1 cellular context compared by ENCODE assay signal in the genomic region with DNA sequence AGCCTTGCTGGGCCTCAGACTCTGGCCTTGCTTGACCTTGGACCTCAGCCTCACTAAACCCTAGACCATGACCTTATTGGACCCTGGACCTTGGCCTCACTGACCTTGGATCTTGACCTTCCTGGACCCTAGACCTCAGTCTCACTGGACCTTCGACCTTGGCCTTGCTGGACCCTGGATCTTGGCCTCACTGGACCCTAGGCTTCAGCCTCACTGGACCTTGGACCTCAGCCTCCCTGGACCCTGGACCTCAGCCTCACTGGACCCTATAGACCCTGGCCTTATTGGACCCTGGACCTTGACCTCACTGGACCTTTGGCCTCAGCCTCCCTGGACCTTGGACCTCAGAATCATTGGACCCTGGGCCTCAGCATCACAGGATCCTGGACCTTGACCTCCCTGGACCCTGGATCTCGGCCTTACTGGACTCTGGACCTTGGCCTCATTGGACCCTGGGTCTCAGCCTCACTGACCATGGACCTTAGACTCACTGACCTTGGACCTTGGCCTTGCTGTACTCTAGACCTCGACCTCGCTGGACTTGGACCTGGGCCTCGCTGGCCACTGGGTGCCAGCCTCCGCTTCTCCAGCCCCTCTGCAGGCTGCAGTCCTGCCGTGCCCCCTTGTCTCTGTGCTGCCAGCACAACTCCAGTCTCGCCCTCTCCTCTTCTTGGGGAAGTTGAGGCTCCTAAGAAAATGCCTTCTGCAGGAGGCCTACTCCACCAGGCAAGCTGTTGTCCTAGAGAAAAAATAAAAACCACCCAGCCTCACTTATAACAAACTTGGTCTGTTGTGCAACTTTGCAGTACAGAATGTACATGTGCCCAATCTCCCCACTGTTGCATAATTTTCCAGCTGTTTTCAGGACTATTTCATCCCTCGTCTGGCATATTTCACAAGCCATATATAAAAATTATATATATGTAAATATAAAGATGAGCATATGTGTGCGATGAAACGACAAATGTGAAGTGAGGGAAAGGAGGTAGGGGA.
TF ChIP-seq lines count a peak whose summit lies in the region.

No MANE protein-coding gene starts in this region.

TF ChIP-seq in GM23338, 12 proteins besides CTCF, POLR2A, EP300 and RAD21 (continued from another document):
- TF ChIP-seq, protein P1, sequence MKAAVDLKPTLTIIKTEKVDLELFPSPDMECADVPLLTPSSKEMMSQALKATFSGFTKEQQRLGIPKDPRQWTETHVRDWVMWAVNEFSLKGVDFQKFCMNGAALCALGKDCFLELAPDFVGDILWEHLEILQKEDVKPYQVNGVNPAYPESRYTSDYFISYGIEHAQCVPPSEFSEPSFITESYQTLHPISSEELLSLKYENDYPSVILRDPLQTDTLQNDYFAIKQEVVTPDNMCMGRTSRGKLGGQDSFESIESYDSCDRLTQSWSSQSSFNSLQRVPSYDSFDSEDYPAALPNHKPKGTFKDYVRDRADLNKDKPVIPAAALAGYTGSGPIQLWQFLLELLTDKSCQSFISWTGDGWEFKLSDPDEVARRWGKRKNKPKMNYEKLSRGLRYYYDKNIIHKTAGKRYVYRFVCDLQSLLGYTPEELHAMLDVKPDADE (IDR thresholded peaks at IDR 0.05): no peak
- TF ChIP-seq, protein P2, sequence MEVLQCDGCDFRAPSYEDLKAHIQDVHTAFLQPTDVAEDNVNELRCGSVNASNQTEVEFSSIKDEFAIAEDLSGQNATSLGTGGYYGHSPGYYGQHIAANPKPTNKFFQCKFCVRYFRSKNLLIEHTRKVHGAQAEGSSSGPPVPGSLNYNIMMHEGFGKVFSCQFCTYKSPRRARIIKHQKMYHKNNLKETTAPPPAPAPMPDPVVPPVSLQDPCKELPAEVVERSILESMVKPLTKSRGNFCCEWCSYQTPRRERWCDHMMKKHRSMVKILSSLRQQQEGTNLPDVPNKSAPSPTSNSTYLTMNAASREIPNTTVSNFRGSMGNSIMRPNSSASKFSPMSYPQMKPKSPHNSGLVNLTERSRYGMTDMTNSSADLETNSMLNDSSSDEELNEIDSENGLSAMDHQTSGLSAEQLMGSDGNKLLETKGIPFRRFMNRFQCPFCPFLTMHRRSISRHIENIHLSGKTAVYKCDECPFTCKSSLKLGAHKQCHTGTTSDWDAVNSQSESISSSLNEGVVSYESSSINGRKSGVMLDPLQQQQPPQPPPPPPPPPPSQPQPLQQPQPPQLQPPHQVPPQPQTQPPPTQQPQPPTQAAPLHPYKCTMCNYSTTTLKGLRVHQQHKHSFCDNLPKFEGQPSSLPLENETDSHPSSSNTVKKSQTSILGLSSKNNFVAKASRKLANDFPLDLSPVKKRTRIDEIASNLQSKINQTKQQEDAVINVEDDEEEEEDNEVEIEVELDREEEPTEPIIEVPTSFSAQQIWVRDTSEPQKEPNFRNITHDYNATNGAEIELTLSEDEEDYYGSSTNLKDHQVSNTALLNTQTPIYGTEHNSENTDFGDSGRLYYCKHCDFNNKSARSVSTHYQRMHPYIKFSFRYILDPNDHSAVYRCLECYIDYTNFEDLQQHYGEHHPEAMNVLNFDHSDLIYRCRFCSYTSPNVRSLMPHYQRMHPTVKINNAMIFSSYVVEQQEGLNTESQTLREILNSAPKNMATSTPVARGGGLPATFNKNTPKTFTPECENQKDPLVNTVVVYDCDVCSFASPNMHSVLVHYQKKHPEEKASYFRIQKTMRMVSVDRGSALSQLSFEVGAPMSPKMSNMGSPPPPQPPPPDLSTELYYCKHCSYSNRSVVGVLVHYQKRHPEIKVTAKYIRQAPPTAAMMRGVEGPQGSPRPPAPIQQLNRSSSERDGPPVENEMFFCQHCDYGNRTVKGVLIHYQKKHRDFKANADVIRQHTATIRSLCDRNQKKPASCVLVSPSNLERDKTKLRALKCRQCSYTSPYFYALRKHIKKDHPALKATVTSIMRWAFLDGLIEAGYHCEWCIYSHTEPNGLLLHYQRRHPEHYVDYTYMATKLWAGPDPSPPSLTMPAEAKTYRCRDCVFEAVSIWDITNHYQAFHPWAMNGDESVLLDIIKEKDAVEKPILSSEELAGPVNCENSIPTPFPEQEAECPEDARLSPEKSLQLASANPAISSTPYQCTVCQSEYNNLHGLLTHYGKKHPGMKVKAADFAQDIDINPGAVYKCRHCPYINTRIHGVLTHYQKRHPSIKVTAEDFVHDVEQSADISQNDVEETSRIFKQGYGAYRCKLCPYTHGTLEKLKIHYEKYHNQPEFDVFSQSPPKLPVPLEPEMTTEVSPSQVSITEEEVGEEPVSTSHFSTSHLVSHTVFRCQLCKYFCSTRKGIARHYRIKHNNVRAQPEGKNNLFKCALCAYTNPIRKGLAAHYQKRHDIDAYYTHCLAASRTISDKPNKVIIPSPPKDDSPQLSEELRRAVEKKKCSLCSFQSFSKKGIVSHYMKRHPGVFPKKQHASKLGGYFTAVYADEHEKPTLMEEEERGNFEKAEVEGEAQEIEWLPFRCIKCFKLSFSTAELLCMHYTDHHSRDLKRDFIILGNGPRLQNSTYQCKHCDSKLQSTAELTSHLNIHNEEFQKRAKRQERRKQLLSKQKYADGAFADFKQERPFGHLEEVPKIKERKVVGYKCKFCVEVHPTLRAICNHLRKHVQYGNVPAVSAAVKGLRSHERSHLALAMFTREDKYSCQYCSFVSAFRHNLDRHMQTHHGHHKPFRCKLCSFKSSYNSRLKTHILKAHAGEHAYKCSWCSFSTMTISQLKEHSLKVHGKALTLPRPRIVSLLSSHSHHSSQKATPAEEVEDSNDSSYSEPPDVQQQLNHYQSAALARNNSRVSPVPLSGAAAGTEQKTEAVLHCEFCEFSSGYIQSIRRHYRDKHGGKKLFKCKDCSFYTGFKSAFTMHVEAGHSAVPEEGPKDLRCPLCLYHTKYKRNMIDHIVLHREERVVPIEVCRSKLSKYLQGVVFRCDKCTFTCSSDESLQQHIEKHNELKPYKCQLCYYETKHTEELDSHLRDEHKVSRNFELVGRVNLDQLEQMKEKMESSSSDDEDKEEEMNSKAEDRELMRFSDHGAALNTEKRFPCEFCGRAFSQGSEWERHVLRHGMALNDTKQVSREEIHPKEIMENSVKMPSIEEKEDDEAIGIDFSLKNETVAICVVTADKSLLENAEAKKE (CRISPR knock-in tag; IDR thresholded peaks at IDR 0.05): no peak
- TF ChIP-seq JUNB (IDR thresholded peaks at IDR 0.05; ENCODE audit: unreplicated experiment) (no peak), ZNF331 (CRISPR knock-in tag; IDR thresholded peaks at IDR 0.05; ENCODE audit: low read depth) (no peak), STAT1 (IDR thresholded peaks at IDR 0.05; ENCODE audit: unreplicated experiment) (no peak)
TF ChIP-seq in GM23338: peak in this region for 0.
